In the genomic region with DNA sequence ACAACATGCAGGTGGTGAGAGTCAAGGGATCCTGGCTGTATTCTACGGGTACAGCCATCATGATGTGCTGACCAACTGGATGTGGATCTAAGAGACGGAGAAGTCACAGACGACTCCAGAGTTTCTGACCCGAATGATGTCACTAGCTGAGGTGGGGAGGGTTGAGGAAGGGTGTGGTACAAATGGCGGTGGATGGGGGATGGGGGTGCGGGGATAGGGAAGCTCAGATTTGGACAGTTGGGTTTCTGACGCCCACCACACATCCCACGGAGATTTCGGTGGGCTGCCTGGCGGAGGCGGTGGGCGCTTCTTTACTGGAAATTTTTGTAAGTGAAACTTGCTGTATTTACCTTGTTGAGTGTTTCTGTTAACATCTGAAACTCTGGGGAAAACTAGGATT, we compare ENCODE assay signal across 15 cellular contexts.
DNase-seq lines count a peak whose midpoint lies in the region; ATAC-seq and TF ChIP-seq lines count a peak whose summit lies in the region.
"Had no signal": no experiment of that assay in that cellular context is flagged by ENCODE, and none has a peak within 500 bp of the region (broad histone marks: within the 10 kb centered on the region; RNA-seq: fewer than 3 reads in every experiment).

No MANE protein-coding gene starts in this region.

- no TSS peak for BruUV-seq in MCF 10A (replicated peaks; lab: Mats Ljungman, UMichigan)

- peak overlapping the region; percentile 65 for H3K4me3 Mint-ChIP-seq in MCF 10A (ENCODE audit: unreplicated experiment)
- peak overlapping the region; percentile 15 for H3K4me3 Mint-ChIP-seq in activated naive CD8-positive, alpha-beta T cell treated with anti-CD3 and anti-CD28 coated beads, Interleukin-2, amount 50 U/mL, for 24 hours
- peak overlapping the region in 9 of 10 donors; percentile 1 to 61 (median 43) for H3K4me3 Mint-ChIP-seq in naive thymus-derived CD8-positive, alpha-beta T cell

- POLR2A ChIA-PET in MCF 10A (lab: Yijun Ruan, JAX) = interaction anchor here (0.8 to 5.8 kb wide), 9 partner anchors 8 to 50 kb away, joined by 3 to 38 read pairs (median 5); no protein-coding TSS in a partner anchor
- POLR2A ChIA-PET in naive thymus-derived CD8-positive, alpha-beta T cell (lab: Charles Lee) = no interaction called here

- H3K4me3 ChIP-seq in breast epithelium (no peak overlapping the region), upper lobe of right lung (no peak overlapping the region)

- H3K9me3 Mint-ChIP-seq in MCF 10A (ENCODE audit: unreplicated experiment) = no peaks in the 10 kb centered on the region
- no peaks in the 10 kb centered on the region for H3K9me3 Mint-ChIP-seq in activated naive CD8-positive, alpha-beta T cell treated with anti-CD3 and anti-CD28 coated beads, Interleukin-2, amount 50 U/mL, for 24 hours
- no peaks in the 10 kb centered on the region for H3K9me3 Mint-ChIP-seq in naive thymus-derived CD8-positive, alpha-beta T cell

- no peaks in the 10 kb centered on the region for H3K27me3 Mint-ChIP-seq in MCF 10A (ENCODE audit: insufficient read depth, unreplicated experiment)
- peaks cover 50% of the 10 kb centered on the region for H3K27me3 Mint-ChIP-seq in activated naive CD8-positive, alpha-beta T cell treated with anti-CD3 and anti-CD28 coated beads, Interleukin-2, amount 50 U/mL, for 24 hours
- H3K27me3 Mint-ChIP-seq in naive thymus-derived CD8-positive, alpha-beta T cell = peaks cover 24 to 66% (median 48%) of the 10 kb centered on the region in 5 donors

- intact Hi-C loops in MCF 10A (cut with micrococcal nuclease) = no loop called here
- intact Hi-C loops in breast epithelium (cut with DNase I; ENCODE audit: low total_unique reads) = no loop called here
- intact Hi-C loops in upper lobe of right lung (cut with DNase I) = no loop called here

- H3K36me3 Mint-ChIP-seq in MCF 10A (ENCODE audit: insufficient read depth, unreplicated experiment) = peaks cover 12% of the 10 kb centered on the region
- H3K36me3 Mint-ChIP-seq in activated naive CD8-positive, alpha-beta T cell treated with anti-CD3 and anti-CD28 coated beads, Interleukin-2, amount 50 U/mL, for 24 hours (ENCODE audit: low read depth) = no peaks in the 10 kb centered on the region
- H3K36me3 Mint-ChIP-seq in naive thymus-derived CD8-positive, alpha-beta T cell = no peaks in the 10 kb centered on the region

- no peak for TF ChIP-seq CTCF in MCF 10A (IDR thresholded peaks at IDR 0.05; ENCODE audit: unreplicated experiment)
- TF ChIP-seq CTCF in breast epithelium (IDR thresholded peaks at IDR 0.05) = no peak
- no peak for TF ChIP-seq CTCF in upper lobe of right lung (IDR thresholded peaks at IDR 0.05)

- DNase-seq in MCF 10A (ENCODE audit: unreplicated experiment) (no peak), breast epithelium (ENCODE audit: low spot score in 2 of 2) (no peak), upper lobe of right lung (peak; percentile 7), iPS-NIHi11 (ENCODE audit: low spot score) (no peak)
- DNase-seq in activated naive CD8-positive, alpha-beta T cell treated with anti-CD3 and anti-CD28 coated beads, Interleukin-2, amount 50 U/mL, for 24 hours = no peak
- DNase-seq in naive thymus-derived CD8-positive, alpha-beta T cell = no peak
- DNase-seq: GF-D8, GOT3, Karpas-422, NCI-H1105, NCI-H1694, SHP77 had no signal

- TF ChIP-seq POLR2A in breast epithelium (IDR thresholded peaks at IDR 0.05) = no peak

- H3K9me3 ChIP-seq in breast epithelium = no peaks in the 10 kb centered on the region
- H3K9me3 ChIP-seq in upper lobe of right lung = no peaks in the 10 kb centered on the region
- H3K9me3 ChIP-seq: A549 had no signal

- H3K27me3 ChIP-seq in breast epithelium (peaks cover 4 to 30% of the 10 kb centered on the region in 2 donors), upper lobe of right lung (peaks cover 40% of the 10 kb centered on the region)

- ATAC-seq in activated naive CD8-positive, alpha-beta T cell treated with anti-CD3 and anti-CD28 coated beads, Interleukin-2, amount 50 U/mL, for 24 hours = no peak
- ATAC-seq in naive thymus-derived CD8-positive, alpha-beta T cell = no peak
- no peak for ATAC-seq in upper lobe of right lung
- ATAC-seq in GM21737 (IDR thresholded peaks at IDR 0.05; ENCODE audit: unreplicated experiment) = no peak
- ATAC-seq in HG02981 (IDR thresholded peaks at IDR 0.05; ENCODE audit: unreplicated experiment) = no peak
- ATAC-seq: A549 had no signal

- H3K4me1 Mint-ChIP-seq in MCF 10A (ENCODE audit: insufficient read depth, unreplicated experiment) = peaks cover 22% of the 10 kb centered on the region
- peaks cover 10% of the 10 kb centered on the region for H3K4me1 Mint-ChIP-seq in activated naive CD8-positive, alpha-beta T cell treated with anti-CD3 and anti-CD28 coated beads, Interleukin-2, amount 50 U/mL, for 24 hours
- peaks cover 5 to 12% (median 10%) of the 10 kb centered on the region in 4 donors for H3K4me1 Mint-ChIP-seq in naive thymus-derived CD8-positive, alpha-beta T cell

- no peaks in the 10 kb centered on the region for H3K36me3 ChIP-seq in breast epithelium
- no peaks in the 10 kb centered on the region for H3K36me3 ChIP-seq in upper lobe of right lung

- no peak overlapping the region for H3K27ac ChIP-seq in breast epithelium
- H3K27ac ChIP-seq in upper lobe of right lung = no peak overlapping the region

- peak overlapping the region; percentile 37 for H3K27ac Mint-ChIP-seq in MCF 10A (ENCODE audit: low read depth, unreplicated experiment)
- H3K27ac Mint-ChIP-seq in activated naive CD8-positive, alpha-beta T cell treated with anti-CD3 and anti-CD28 coated beads, Interleukin-2, amount 50 U/mL, for 24 hours = no peak overlapping the region
- H3K27ac Mint-ChIP-seq in naive thymus-derived CD8-positive, alpha-beta T cell = no peak overlapping the region

- H3K4me1 ChIP-seq in breast epithelium = peaks cover 0 to 7% of the 10 kb centered on the region in 2 donors
- peaks cover 11% of the 10 kb centered on the region for H3K4me1 ChIP-seq in upper lobe of right lung
- H3K4me1 ChIP-seq: A549 had no signal

- CTCF ChIA-PET in MCF 10A (lab: Yijun Ruan, JAX) = interaction anchor here (0.9 to 2.0 kb wide), 6 partner anchors 8 to 99 kb away, joined by 3 to 11 read pairs (median 5); no protein-coding TSS in a partner anchor

Comparison
In these comparisons a context has a peak if more than half of its experiments do, and no peak if none do; other contexts are left out.
1. H3K4me3 Mint-ChIP-seq: peak in every context shown above with its lines; median percentile 65 in MCF 10A; 43 in naive thymus-derived CD8-positive, alpha-beta T cell; 15 in activated naive CD8-positive, alpha-beta T cell treated with anti-CD3 and anti-CD28 coated beads, Interleukin-2, amount 50 U/mL, for 24 hours.